In the genomic region with DNA sequence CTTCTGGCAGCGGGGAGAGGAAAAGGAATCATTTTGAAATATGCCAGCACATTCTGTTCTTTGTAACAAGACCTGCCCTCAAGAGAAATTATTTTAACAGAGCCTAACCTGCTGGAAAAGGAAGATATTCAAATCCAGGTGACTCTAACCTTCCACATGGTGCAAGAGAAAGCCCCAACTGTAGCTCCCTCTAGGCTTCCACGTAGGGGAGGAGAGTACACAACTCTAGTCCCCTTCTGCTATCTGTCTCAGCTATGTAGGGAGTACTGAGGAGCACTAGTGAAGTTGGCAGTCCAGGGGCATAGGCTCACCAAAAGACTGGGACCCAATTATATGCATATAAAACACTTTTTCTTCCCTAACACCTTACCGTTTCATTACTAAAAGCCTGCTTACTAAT, we compare ENCODE assay signal across 25 cellular contexts.
"Had no signal": no experiment of that assay in that cellular context is flagged by ENCODE, and none has a peak within 500 bp of the region (broad histone marks: within the 10 kb centered on the region; RNA-seq: fewer than 3 reads in every experiment).

No MANE protein-coding gene starts in this region.

- H3K4me1 Mint-ChIP-seq: immature natural killer cell, mesothelial cell of epicardium, naive B cell had no signal

- H3K27ac ChIP-seq: coronary artery, dorsolateral prefrontal cortex, epithelial cell of prostate, foreskin keratinocyte, gastroesophageal sphincter, heart left ventricle, hepatocyte, left lung, lower lobe of right lung had no signal

- H2AFZ ChIP-seq: hepatocyte had no signal

- ATAC-seq: esophagus mucosa, foreskin keratinocyte, gastroesophageal sphincter, heart left ventricle, left cardiac atrium, left lung, left ventricle myocardium superior, lower lobe of right lung, mucosa of descending colon had no signal

- FAIRE-seq: colon, frontal cortex, keratinocyte had no signal

- H3K4me2 ChIP-seq: hepatocyte had no signal

- H3K4me1 ChIP-seq: foreskin keratinocyte, gastroesophageal sphincter, heart left ventricle, left lung, lower lobe of right lung had no signal

- H3K27ac Mint-ChIP-seq: immature natural killer cell, mesothelial cell of epicardium, naive B cell had no signal

- H3K9me3 ChIP-seq: left lung, lower lobe of right lung, mucosa of descending colon had no signal

- H3K4me3 ChIP-seq: coronary artery, dorsolateral prefrontal cortex, gastroesophageal sphincter, heart left ventricle, hepatocyte, left lung, lower lobe of right lung, mucosa of descending colon had no signal

- H3K79me2 ChIP-seq: hepatocyte had no signal

- H3K36me3 Mint-ChIP-seq: immature natural killer cell, mesothelial cell of epicardium had no signal

- H3K36me3 ChIP-seq: gastroesophageal sphincter, heart left ventricle, left lung, lower lobe of right lung had no signal

- H3K4me3 Mint-ChIP-seq: immature natural killer cell, mesothelial cell of epicardium, naive B cell had no signal

- DNase-seq: dermis blood vessel endothelial cell; dorsolateral prefrontal cortex; effector CD4-positive, alpha-beta T cell; effector memory CD4-positive, alpha-beta T cell; erythroblast; foreskin keratinocyte; heart left ventricle; hypothalamus; immature natural killer cell; left cardiac atrium; left lung; left ventricle myocardium superior; lower lobe of right lung; mesenchymal stem cell; mucosa of descending colon; naive B cell had no signal
